In genomic region chr14:55047301-55048053, GRCh38 we compare ENCODE assay signal across 1 cellular context.
TF ChIP-seq lines count a peak whose summit lies in the region.

No MANE protein-coding gene starts in this region.

TF ChIP-seq in HepG2, 621 proteins besides CTCF, POLR2A, EP300 and RAD21:
- TF ChIP-seq ELF1 (CRISPR knock-in tag; IDR thresholded peaks at IDR 0.05) (no peak), ZNF792 (CRISPR knock-in tag; IDR thresholded peaks at IDR 0.05) (no peak), ZNF44 (CRISPR knock-in tag; IDR thresholded peaks at IDR 0.05) (no peak), HOXA5 (CRISPR knock-in tag; IDR thresholded peaks at IDR 0.05) (no peak), MLLT10 (CRISPR knock-in tag; IDR thresholded peaks at IDR 0.05) (no peak), EHMT2 (IDR thresholded peaks at IDR 0.05; ENCODE audit: borderline replicate concordance, low read depth, low read length) (no peak), FOXJ3 (CRISPR knock-in tag; IDR thresholded peaks at IDR 0.05; ENCODE audit: borderline replicate concordance) (no peak), SIN3B (IDR thresholded peaks at IDR 0.05; ENCODE audit: low read length) (no peak), PRMT3 (CRISPR knock-in tag; IDR thresholded peaks at IDR 0.05; ENCODE audit: borderline replicate concordance, low read depth) (no peak), ZC3H13 (CRISPR knock-in tag; IDR thresholded peaks at IDR 0.05) (no peak), SIN3A (IDR thresholded peaks at IDR 0.05; ENCODE audit: borderline replicate concordance, low read depth, low read length) (no peak), AKAP8 (CRISPR knock-in tag; IDR thresholded peaks at IDR 0.05) (no peak), ZNF136 (CRISPR knock-in tag; IDR thresholded peaks at IDR 0.05; ENCODE audit: low read depth) (no peak)
- TF ChIP-seq, protein P1, sequence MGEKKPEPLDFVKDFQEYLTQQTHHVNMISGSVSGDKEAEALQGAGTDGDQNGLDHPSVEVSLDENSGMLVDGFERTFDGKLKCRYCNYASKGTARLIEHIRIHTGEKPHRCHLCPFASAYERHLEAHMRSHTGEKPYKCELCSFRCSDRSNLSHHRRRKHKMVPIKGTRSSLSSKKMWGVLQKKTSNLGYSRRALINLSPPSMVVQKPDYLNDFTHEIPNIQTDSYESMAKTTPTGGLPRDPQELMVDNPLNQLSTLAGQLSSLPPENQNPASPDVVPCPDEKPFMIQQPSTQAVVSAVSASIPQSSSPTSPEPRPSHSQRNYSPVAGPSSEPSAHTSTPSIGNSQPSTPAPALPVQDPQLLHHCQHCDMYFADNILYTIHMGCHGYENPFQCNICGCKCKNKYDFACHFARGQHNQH (CRISPR knock-in tag; IDR thresholded peaks at IDR 0.05) = no peak
- TF ChIP-seq, protein P2, sequence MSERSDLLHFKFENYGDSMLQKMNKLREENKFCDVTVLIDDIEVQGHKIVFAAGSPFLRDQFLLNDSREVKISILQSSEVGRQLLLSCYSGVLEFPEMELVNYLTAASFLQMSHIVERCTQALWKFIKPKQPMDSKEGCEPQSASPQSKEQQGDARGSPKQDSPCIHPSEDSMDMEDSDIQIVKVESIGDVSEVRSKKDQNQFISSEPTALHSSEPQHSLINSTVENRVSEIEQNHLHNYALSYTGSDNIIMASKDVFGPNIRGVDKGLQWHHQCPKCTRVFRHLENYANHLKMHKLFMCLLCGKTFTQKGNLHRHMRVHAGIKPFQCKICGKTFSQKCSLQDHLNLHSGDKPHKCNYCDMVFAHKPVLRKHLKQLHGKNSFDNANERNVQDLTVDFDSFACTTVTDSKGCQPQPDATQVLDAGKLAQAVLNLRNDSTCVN (CRISPR knock-in tag; IDR thresholded peaks at IDR 0.05; ENCODE audit: borderline replicate concordance) = no peak
